Comparison of ENCODE assay signal across 15 cellular contexts in the genomic region with DNA sequence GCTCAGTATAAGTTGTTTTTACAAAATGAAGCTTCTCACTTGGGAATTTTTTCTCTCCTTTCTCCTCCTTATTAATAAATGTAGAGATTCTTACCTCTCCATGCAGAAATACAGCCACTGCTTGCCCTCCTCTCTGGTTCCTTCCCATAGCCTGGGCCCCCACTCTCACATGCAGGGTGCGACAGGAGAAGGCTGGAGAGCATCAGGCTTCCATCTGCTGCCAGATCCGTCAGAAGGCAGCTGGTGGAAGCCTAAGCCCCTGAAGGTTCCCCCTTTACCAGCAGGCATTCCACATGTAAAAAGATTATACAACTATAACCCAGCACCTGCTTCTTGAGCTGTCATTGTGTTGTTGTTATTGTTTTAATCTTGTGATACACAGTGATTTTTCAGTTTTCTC.
"Had no signal": no experiment of that assay in that cellular context is flagged by ENCODE, and none has a peak within 500 bp of the region (broad histone marks: within the 10 kb centered on the region; RNA-seq: fewer than 3 reads in every experiment).

No MANE protein-coding gene starts in this region.

- H3K27ac ChIP-seq: heart left ventricle, pancreas, upper lobe of left lung, uterus had no signal

- H3K4me3 ChIP-seq: heart left ventricle, pancreas, upper lobe of left lung, uterus had no signal

- H3K27me3 ChIP-seq: pancreas, upper lobe of left lung, uterus had no signal

- FAIRE-seq: pancreas, small intestine had no signal

- ATAC-seq: heart left ventricle, pancreas, right cardiac atrium had no signal

- H3K9me3 ChIP-seq: pancreas, upper lobe of left lung, uterus had no signal

- DNase-seq: effector CD4-positive, alpha-beta T cell; foreskin melanocyte; heart left ventricle; hippocampal formation; kidney glomerular epithelial cell; mesendoderm; naive B cell; occipital lobe; pancreas; right cardiac atrium; small intestine; stimulated activated CD4-positive, alpha-beta T cell treated with anti-CD3 and anti-CD28 coated beads, Interleukin-12 subunit alpha, Interleukin-12 subunit beta, amount 100 ng/mL, for 4 hours; stimulated activated naive CD4-positive, alpha-beta T cell; upper lobe of left lung; uterus had no signal

- H3K36me3 ChIP-seq: heart left ventricle, pancreas, upper lobe of left lung, uterus had no signal

- H3K4me1 ChIP-seq: heart left ventricle, pancreas, upper lobe of left lung, uterus had no signal
